Comparison of ENCODE assay signal across 8 cellular contexts in the genomic region with DNA sequence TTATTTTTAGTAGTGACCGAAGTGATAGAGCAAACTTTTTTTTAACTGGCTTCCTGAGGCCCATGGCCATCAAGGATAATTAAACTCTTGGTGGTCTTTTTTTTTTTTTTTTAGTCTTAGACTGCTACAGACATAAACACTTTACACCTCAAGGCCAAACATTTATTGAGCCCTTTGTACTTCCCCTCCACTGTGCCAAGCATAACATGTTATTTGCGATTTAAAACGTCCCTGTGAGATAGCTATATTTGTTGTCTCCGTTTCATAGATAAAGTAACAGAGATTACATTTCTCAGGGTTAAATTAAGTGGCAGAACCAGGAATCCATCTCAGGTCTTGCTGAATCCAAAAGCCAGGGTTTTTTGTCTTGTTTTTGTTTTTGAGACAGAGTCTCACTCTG. TPM values are rescaled to one million over a fixed set of nuclear protein-coding genes. Genes with fewer than 3 reads are reported as not detected.
DNase-seq lines count a peak whose midpoint lies in the region; ATAC-seq, FAIRE-seq and TF ChIP-seq lines count a peak whose summit lies in the region.
"Not testable (repeated sequence)": the region's sequence is repeated elsewhere in the genome, so short reads cannot be mapped to it uniquely, and the experiment has no call there.
"Had no signal": no experiment of that assay in that cellular context is flagged by ENCODE, and none has a peak within 500 bp of the region (broad histone marks: within the 10 kb centered on the region; RNA-seq: fewer than 3 reads in every experiment).

No MANE protein-coding gene starts in this region.

- H3K36me3 Mint-ChIP-seq in nephron progenitor cell (ENCODE audit: low read depth): peaks cover 12% of the 10 kb centered on the region

- POLR2A ChIA-PET in endothelial cell of umbilical vein (lab: Charles Lee): not testable (repeated sequence)

- ATAC-seq in heart right ventricle, left lung: not testable (repeated sequence)

- H2AFZ ChIP-seq in endothelial cell of umbilical vein (ENCODE audit: low read depth, low read length): not testable (repeated sequence)

- H3K9me3 ChIP-seq in adrenal gland (replicated peaks in 1 of 3); endothelial cell of umbilical vein (replicated peaks; ENCODE audit: control insufficient read depth, insufficient read depth, low read length); heart right ventricle; left lung; testis: not testable (repeated sequence)

- intact Hi-C loops in adrenal gland (cut with DNase I); left lung (cut with DNase I); testis (cut with DNase I; ENCODE audit: low total_unique reads): not testable (repeated sequence)
- intact Hi-C loops in endothelial cell of umbilical vein (cut with micrococcal nuclease) (loop anchor here (2.0 to 5.0 kb wide), 2 partner anchors 39 to 42 kb away; partner anchors contain the start of gene FKBP9), heart right ventricle (cut with DNase I) (loop anchor here in 1 of 10 donors (2.0 kb wide), 1 partner anchor 41 kb away; no protein-coding TSS in a partner anchor)

- TF ChIP-seq CTCF in adrenal gland (IDR thresholded peaks at IDR 0.05); endothelial cell of umbilical vein (IDR thresholded peaks at IDR 0.05; ENCODE audit: extremely low read depth in 1 of 2, insufficient read depth in 1 of 2, low read depth in 1 of 2, low read length in 2 of 2); heart right ventricle (IDR thresholded peaks at IDR 0.05); left lung (IDR thresholded peaks at IDR 0.05); nephron progenitor cell (IDR thresholded peaks at IDR 0.05); testis (IDR thresholded peaks at IDR 0.05): not testable (repeated sequence)

- WGBS in adrenal gland, 4 donors: 12 to 24% (median 16%) methylated on average over 4 of the region's 4 CpGs
- WGBS in heart right ventricle, 2 donors: 18 to 21% methylated on average over 4 of the region's 4 CpGs
- 23 to 26% methylated on average over 4 of the region's 4 CpGs for WGBS in testis, 2 donors

- CTCF ChIA-PET in endothelial cell of umbilical vein (lab: Charles Lee): interaction anchor here (1.0 kb wide), 2 partner anchors 56 to 58 kb away, joined by 3 read pairs; no protein-coding TSS in a partner anchor

- peak overlapping the region; percentile 99 for H3K27ac Mint-ChIP-seq in nephron progenitor cell

- peak overlapping the region; percentile 47 for H3K4me2 ChIP-seq in endothelial cell of umbilical vein (ENCODE audit: insufficient read depth, low read length)

- H3K36me3 ChIP-seq in adrenal gland (replicated peaks in 1 of 2); endothelial cell of umbilical vein (ENCODE audit: control insufficient read depth in 2 of 2, extremely low read depth in 1 of 2, insufficient read depth in 2 of 2, low read length in 2 of 2); left lung; rectal smooth muscle tissue (ENCODE audit: control insufficient read depth, insufficient read depth, low read length); testis (ENCODE audit: low read depth, missing control alignments): not testable (repeated sequence)
- H3K36me3 ChIP-seq in heart right ventricle: peaks cover 0 to 35% (median 0%) of the 10 kb centered on the region in 9 donors

- DNase-seq in adrenal gland, heart right ventricle, left lung, nephron progenitor cell, testis: not testable (repeated sequence)
- DNase-seq in endothelial cell of umbilical vein (ENCODE audit: low read depth, low spot score): peak; percentile 79

- H3K27ac ChIP-seq in adrenal gland: peak overlapping the region; percentile 44 to 92 (median 79)
- H3K27ac ChIP-seq in endothelial cell of umbilical vein (ENCODE audit: insufficient read depth, low read depth, low read length): peak overlapping the region; percentile 86
- H3K27ac ChIP-seq in heart right ventricle: peak overlapping the region in 9 of 10 donors; percentile 70 to 89 (median 77)
- H3K27ac ChIP-seq in left lung: peak overlapping the region; percentile 62 to 65
- H3K27ac ChIP-seq in rectal smooth muscle tissue (ENCODE audit: low read depth, low read length): peak overlapping the region; percentile 79
- peak overlapping the region; percentile 89 to 90 for H3K27ac ChIP-seq in testis

- H3K4me3 ChIP-seq in adrenal gland; endothelial cell of umbilical vein (replicated peaks in 1 of 3; ENCODE audit: insufficient read depth in 1 of 3, low read depth in 1 of 3, low read length in 3 of 3); left lung; rectal smooth muscle tissue (ENCODE audit: low read length); testis: not testable (repeated sequence)
- H3K4me3 ChIP-seq in heart right ventricle: peak overlapping the region in 1 of 10 donors; percentile 36

- not testable (repeated sequence) for TF ChIP-seq POLR2A in adrenal gland (IDR thresholded peaks at IDR 0.05); endothelial cell of umbilical vein (IDR thresholded peaks at IDR 0.05; ENCODE audit: low read depth, low read length); testis (IDR thresholded peaks at IDR 0.05)

- H3K27me3 Mint-ChIP-seq in nephron progenitor cell (ENCODE audit: low read depth, poor library complexity): not testable (repeated sequence)

- H4K20me1 ChIP-seq in endothelial cell of umbilical vein (replicated peaks; ENCODE audit: control insufficient read depth, extremely low read depth, insufficient read depth, low read length): not testable (repeated sequence)

- not testable (repeated sequence) for H3K9me3 Mint-ChIP-seq in nephron progenitor cell

- not testable (repeated sequence) for BruUV-seq in endothelial cell of umbilical vein (replicated peaks; lab: Mats Ljungman, UMichigan)

- H3K9ac ChIP-seq in endothelial cell of umbilical vein (replicated peaks; ENCODE audit: extremely low read depth, insufficient read depth, low read length): peak overlapping the region; percentile 9
- not testable (repeated sequence) for H3K9ac ChIP-seq in rectal smooth muscle tissue (ENCODE audit: low read length)

- H3K27me3 ChIP-seq in adrenal gland; endothelial cell of umbilical vein (ENCODE audit: control insufficient read depth in 2 of 2, insufficient read depth in 2 of 2, low read length in 2 of 2); heart right ventricle; left lung; rectal smooth muscle tissue (ENCODE audit: control insufficient read depth, insufficient read depth, low read length); testis: not testable (repeated sequence)

- H3K4me1 ChIP-seq in adrenal gland (replicated peaks in 1 of 2) (peaks cover 10 to 13% of the 10 kb centered on the region in 2 donors), endothelial cell of umbilical vein (ENCODE audit: control insufficient read depth, extremely low read depth, insufficient read depth, low read length) (peaks cover 17% of the 10 kb centered on the region), heart right ventricle (peaks cover 3 to 30% (median 20%) of the 10 kb centered on the region in 9 donors), testis (peaks cover 13% of the 10 kb centered on the region)
- not testable (repeated sequence) for H3K4me1 ChIP-seq in left lung; rectal smooth muscle tissue (ENCODE audit: control insufficient read depth, insufficient read depth, low read length)

- dilution Hi-C loops in endothelial cell of umbilical vein (cut with MboI; ENCODE audit: extremely low pct_ligation_motif_present, low sequenced_read_pairs): not testable (repeated sequence)

- peak; percentile 52 for FAIRE-seq in endothelial cell of umbilical vein (lab: Jason Lieb, UNC)

- not testable (repeated sequence) for H3K79me2 ChIP-seq in endothelial cell of umbilical vein (ENCODE audit: control insufficient read depth, insufficient read depth, low read length)

- H3K9me1 ChIP-seq in endothelial cell of umbilical vein (replicated peaks; ENCODE audit: control insufficient read depth, extremely low read depth, insufficient read depth, low read length): not testable (repeated sequence)

- H3K4me1 Mint-ChIP-seq in nephron progenitor cell: peaks cover 45% of the 10 kb centered on the region

- H3K4me3 Mint-ChIP-seq in nephron progenitor cell: peak overlapping the region; percentile 59

RNA-seq across cellular contexts. Expression of gene FKBP9, which starts 42.1 kb away (rescaled TPM):
- 100 to 1,000 TPM in 7 of 8 donors, 10 to 100 TPM in 1; 74.8 to 299 (median 165) TPM for total RNA-seq in adrenal gland
- 10 to 100 TPM; 26.8 to 41.5 (median 39.8) TPM for polyA plus RNA-seq in adrenal gland
- total RNA-seq in endothelial cell of umbilical vein: 112 and 124 TPM in 2 replicates
- 88.7 and 100 TPM in 2 replicates for polyA plus RNA-seq in endothelial cell of umbilical vein
- 75.8 and 83.5 TPM in 2 replicates for polyA plus RNA-seq in endothelial cell of umbilical vein (2011; cell fraction: cytosol; rRNA removed)
- polyA plus RNA-seq in endothelial cell of umbilical vein (2011; cell fraction: nucleus; rRNA removed): 52.2 and 62.7 TPM in 2 replicates
- polyA plus RNA-seq in endothelial cell of umbilical vein (2012): 110 and 119 TPM in 2 replicates
- polyA minus RNA-seq in endothelial cell of umbilical vein: 168 and 189 TPM in 2 replicates
- polyA minus RNA-seq in endothelial cell of umbilical vein (2011; cell fraction: cytosol; rRNA and poly(A)+ RNA removed): 37.7 TPM
- polyA minus RNA-seq in endothelial cell of umbilical vein (2011; cell fraction: nucleus; rRNA and poly(A)+ RNA removed): 36.8 and 49.7 TPM in 2 replicates
- total RNA-seq in heart right ventricle: 100 to 1,000 TPM; 103 to 158 (median 122) TPM
- 10 to 100 TPM; 32.2 to 36.7 TPM for polyA plus RNA-seq in heart right ventricle
- total RNA-seq in left lung: 100 to 1,000 TPM in 1 of 2 donors, 10 to 100 TPM in 1; 91.4 to 130 TPM
- 10 to 100 TPM; 66.5 to 95.1 TPM for total RNA-seq in testis
- polyA plus RNA-seq in testis (ENCODE audit: insufficient read depth, low read depth, low replicate concordance): 43.5 TPM
- total RNA-seq: CD8-positive, alpha-beta T cell had no signal
